14 cellular contexts compared by ENCODE assay signal in the genomic region with DNA sequence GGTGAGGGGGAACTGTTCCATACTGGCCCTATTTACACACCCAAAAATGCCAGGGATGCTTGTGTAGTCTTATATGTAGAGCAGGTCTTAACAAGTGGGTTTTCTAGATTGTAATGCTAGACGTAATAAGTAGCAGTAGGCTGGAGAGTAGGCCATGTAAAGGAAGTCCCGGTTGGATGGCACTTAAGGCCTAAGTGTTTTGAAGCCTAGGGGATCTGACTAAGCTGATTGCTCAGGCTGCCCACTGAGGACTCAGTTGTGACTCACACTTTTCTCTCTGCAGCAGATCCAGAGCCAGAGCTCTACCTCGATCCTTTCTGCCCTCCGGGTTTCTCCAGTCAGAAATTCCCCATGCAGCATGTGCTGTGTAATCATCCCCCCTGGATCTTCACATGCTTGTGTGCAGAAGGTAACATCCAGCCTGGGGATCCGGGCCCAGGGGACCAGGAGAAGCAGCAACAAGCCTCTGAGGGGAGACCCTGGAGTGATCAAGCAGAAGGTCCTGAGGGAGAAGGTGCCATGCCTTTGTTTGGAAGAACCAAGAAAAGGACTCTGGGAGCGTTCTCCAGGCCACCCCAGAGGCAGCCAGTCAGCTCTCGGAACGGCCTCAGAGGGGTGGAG. TPM values are rescaled to one million over a fixed set of nuclear protein-coding genes. Genes with fewer than 3 reads are reported as not detected.
DNase-seq lines count a peak whose midpoint lies in the region; ATAC-seq, FAIRE-seq and TF ChIP-seq lines count a peak whose summit lies in the region.
"Had no signal": no experiment of that assay in that cellular context is flagged by ENCODE, and none has a peak within 500 bp of the region (broad histone marks: within the 10 kb centered on the region; RNA-seq: fewer than 3 reads in every experiment).

No MANE protein-coding gene starts in this region.

- peak overlapping the region; percentile 90 for H3K4me2 ChIP-seq in keratinocyte (ENCODE audit: control insufficient read depth, extremely low read depth, insufficient read depth, low read depth, low read length)

- H3K27me3 ChIP-seq in AG04450 (ENCODE audit: control insufficient read depth, insufficient read depth, low read length) (no peaks in the 10 kb centered on the region), keratinocyte (ENCODE audit: control insufficient read depth, extremely low read depth, insufficient read depth, low read length) (no peaks in the 10 kb centered on the region)

- no peak for ATAC-seq in activated CD8-positive, alpha-beta T cell treated with anti-CD3 and anti-CD28 coated beads for 36 hours
- ATAC-seq in HG03108 (IDR thresholded peaks at IDR 0.05; ENCODE audit: unreplicated experiment) = no peak
- no peak for ATAC-seq in GM21737 (IDR thresholded peaks at IDR 0.05; ENCODE audit: unreplicated experiment)

- peak; percentile 8 for DNase-seq in AG04450 (ENCODE audit: low read depth, low spot score)
- DNase-seq in HTR-8/SVneo (ENCODE audit: insufficient read length, low spot score) = peak; percentile 13
- DNase-seq in astrocyte of the spinal cord (ENCODE audit: low read depth, low spot score) = peak; percentile 69
- peak; percentile 96 for DNase-seq in keratinocyte (ENCODE audit: low read depth, low spot score)
- DNase-seq in stimulated activated CD4-positive, alpha-beta T cell treated with anti-CD3 and anti-CD28 coated beads, Interleukin-1b, Interleukin-23, amount 100 ng/mL, for 48 hours = no peak
- no peak for DNase-seq in activated CD8-positive, alpha-beta T cell treated with anti-CD3 and anti-CD28 coated beads for 36 hours
- DNase-seq: activated naive CD4-positive, alpha-beta T cell treated with anti-CD3 and anti-CD28 coated beads, Interleukin-2, amount 50 U/mL, for 16 hours; MM.1S; NCI-H345 had no signal

- H3K27ac ChIP-seq in AG04450 (ENCODE audit: low read depth, low read length) (peak overlapping the region; percentile 12), keratinocyte (ENCODE audit: control insufficient read depth, insufficient read depth, low read length) (peak overlapping the region; percentile 93)
- H3K27ac ChIP-seq: C4-2B, parathyroid adenoma had no signal

- no peaks in the 10 kb centered on the region for H3K4me1 Mint-ChIP-seq in activated CD8-positive, alpha-beta T cell treated with anti-CD3 and anti-CD28 coated beads for 36 hours (ENCODE audit: low read depth)
- H3K4me1 Mint-ChIP-seq: mesothelial cell of epicardium had no signal

- no peaks in the 10 kb centered on the region for H3K9me3 Mint-ChIP-seq in activated CD8-positive, alpha-beta T cell treated with anti-CD3 and anti-CD28 coated beads for 36 hours
- H3K9me3 Mint-ChIP-seq: mesothelial cell of epicardium had no signal

- in situ Hi-C loops in astrocyte of the spinal cord (cut with HindIII; ENCODE audit: low sequenced_read_pairs) = no loop called here

- peaks cover 47% of the 10 kb centered on the region for H3K4me1 ChIP-seq in keratinocyte (ENCODE audit: control insufficient read depth, extremely low read depth, insufficient read depth, low read length)

- peak overlapping the region; percentile 68 for H3K9ac ChIP-seq in keratinocyte (ENCODE audit: control insufficient read depth, extremely low read depth, insufficient read depth, low read length)
- H3K9ac ChIP-seq: parathyroid adenoma had no signal

- H3K79me2 ChIP-seq in keratinocyte (ENCODE audit: control insufficient read depth, insufficient read depth, low read length) = peaks cover 3% of the 10 kb centered on the region
- H3K79me2 ChIP-seq: parathyroid adenoma had no signal

- POLR2A ChIA-PET in AG04450 (lab: Yijun Ruan, JAX) = no interaction called here
- POLR2A ChIA-PET in activated CD8-positive, alpha-beta T cell treated with anti-CD3 and anti-CD28 coated beads for 36 hours (lab: Charles Lee) = no interaction called here

- H2AFZ ChIP-seq in keratinocyte (ENCODE audit: control insufficient read depth, low read length) = peak overlapping the region; percentile 76
- H2AFZ ChIP-seq: parathyroid adenoma had no signal

- intact Hi-C loops in activated CD8-positive, alpha-beta T cell treated with anti-CD3 and anti-CD28 coated beads for 36 hours (cut with micrococcal nuclease) = no loop called here

- H4K20me1 ChIP-seq in keratinocyte (ENCODE audit: control insufficient read depth, extremely low read depth, insufficient read depth, low read length) = no peaks in the 10 kb centered on the region

- no peaks in the 10 kb centered on the region for H3K9me1 ChIP-seq in keratinocyte (ENCODE audit: control insufficient read depth, extremely low read depth, insufficient read depth, low read length)

- TF ChIP-seq CTCF in AG04450 (IDR thresholded peaks at IDR 0.05; ENCODE audit: low read depth, low read length) (no peak), astrocyte of the spinal cord (IDR thresholded peaks at IDR 0.05; ENCODE audit: low read depth, low read length) (no peak), keratinocyte (optimal IDR thresholded peaks at IDR 0.05 in 1 of 3, IDR thresholded peaks at IDR 0.05 in 1 of 3, conservative IDR thresholded peaks at IDR 0.05 in 1 of 3; ENCODE audit: extremely low read depth in 1 of 3, insufficient read depth in 2 of 3, low read length in 3 of 3) (no peak)
- no peak for TF ChIP-seq CTCF in activated CD8-positive, alpha-beta T cell treated with anti-CD3 and anti-CD28 coated beads for 36 hours (IDR thresholded peaks at IDR 0.05)

- no peaks in the 10 kb centered on the region for H3K27me3 Mint-ChIP-seq in activated CD8-positive, alpha-beta T cell treated with anti-CD3 and anti-CD28 coated beads for 36 hours

- FAIRE-seq in HTR-8/SVneo (lab: Jason Lieb, UNC) (no peak), keratinocyte (lab: Jason Lieb, UNC) (peak; percentile 100)

- no peaks in the 10 kb centered on the region for H3K9me3 ChIP-seq in AG04450 (ENCODE audit: control insufficient read depth, insufficient read depth, low read length)
- H3K9me3 ChIP-seq in keratinocyte (ENCODE audit: control insufficient read depth, low read depth, low read length) = peaks cover 5% of the 10 kb centered on the region

- no peak overlapping the region for H3K4me3 ChIP-seq in AG04450 (ENCODE audit: low read depth, low read length)
- H3K4me3 ChIP-seq in astrocyte of the spinal cord (ENCODE audit: low read depth, low read length) = no peak overlapping the region
- H3K4me3 ChIP-seq in keratinocyte (ENCODE audit: control insufficient read depth in 2 of 3, extremely low read depth in 1 of 3, insufficient read depth in 2 of 3, low read depth in 1 of 3, low read length in 3 of 3) = peak overlapping the region in 2 of 3 experiments; percentile 50 to 57

- H3K36me3 Mint-ChIP-seq in activated CD8-positive, alpha-beta T cell treated with anti-CD3 and anti-CD28 coated beads for 36 hours (ENCODE audit: low read depth) = peaks cover 33% of the 10 kb centered on the region

- CTCF ChIA-PET in AG04450 (lab: Charles Lee) = interaction anchor here (0.6 kb wide), 1 partner anchor 243 kb away, joined by 5 read pairs; no protein-coding TSS in a partner anchor
- CTCF ChIA-PET in activated CD8-positive, alpha-beta T cell treated with anti-CD3 and anti-CD28 coated beads for 36 hours (lab: Charles Lee) = no interaction called here

- dilution Hi-C loops in keratinocyte (cut with MboI; ENCODE audit: extremely low pct_ligation_motif_present, low sequenced_read_pairs) = no loop called here

- no peak overlapping the region for H3K4me3 Mint-ChIP-seq in activated CD8-positive, alpha-beta T cell treated with anti-CD3 and anti-CD28 coated beads for 36 hours
- H3K4me3 Mint-ChIP-seq: mesothelial cell of epicardium had no signal

- H3K27ac Mint-ChIP-seq in activated CD8-positive, alpha-beta T cell treated with anti-CD3 and anti-CD28 coated beads for 36 hours = no peak overlapping the region
- H3K27ac Mint-ChIP-seq: mesothelial cell of epicardium had no signal

- H3K36me3 ChIP-seq in keratinocyte (ENCODE audit: control insufficient read depth in 2 of 2, extremely low read depth in 1 of 2, insufficient read depth in 2 of 2, low read length in 2 of 2) = peaks cover 16 to 24% of the 10 kb centered on the region in 2 experiments

RNA-seq across cellular contexts. Expression of gene ZNF133, which starts 26.6 kb away (rescaled TPM):
- 13.3 and 15.0 TPM in 2 replicates for polyA plus RNA-seq in AG04450 (2011; rRNA removed)
- 25.7 and 32.0 TPM in 2 replicates for polyA minus RNA-seq in AG04450 (2011; rRNA and poly(A)+ RNA removed)
- polyA plus RNA-seq in keratinocyte = 10.9 to 25.0 TPM (median 15.8 TPM) in 3 replicates
- 7.8 TPM for polyA plus RNA-seq in keratinocyte (2011; ENCODE audit: low read depth)
- polyA plus RNA-seq in keratinocyte (2011; cell fraction: cytosol; rRNA removed) = 10.5 and 11.4 TPM in 2 replicates
- 50.5 and 57.1 TPM in 2 replicates for polyA plus RNA-seq in keratinocyte (2011; cell fraction: nucleus; rRNA removed)
- polyA plus RNA-seq in keratinocyte (2012; ENCODE audit: low replicate concordance) = 10.9 and 19.2 TPM in 2 replicates
- 14.2 to 33.4 TPM (median 30.8 TPM) in 3 replicates for polyA minus RNA-seq in keratinocyte
- 13.0 TPM for polyA minus RNA-seq in keratinocyte (2011; cell fraction: cytosol; rRNA and poly(A)+ RNA removed)
- 18.5 and 22.6 TPM in 2 replicates for polyA minus RNA-seq in keratinocyte (2011; cell fraction: nucleus; rRNA and poly(A)+ RNA removed)
- total RNA-seq in activated CD8-positive, alpha-beta T cell treated with anti-CD3 and anti-CD28 coated beads for 36 hours = 1 to 10 TPM; 8.0 TPM

Comparison
In these comparisons a context has a peak if more than half of its experiments do, and no peak if none do; other contexts are left out.
1. DNase-seq: peak in AG04450 (single experiment), HTR-8/SVneo (single experiment), astrocyte of the spinal cord (single experiment) and keratinocyte (single experiment); none in stimulated activated CD4-positive, alpha-beta T cell treated with anti-CD3 and anti-CD28 coated beads, Interleukin-1b, Interleukin-23, amount 100 ng/mL, for 48 hours (single experiment) and activated CD8-positive, alpha-beta T cell treated with anti-CD3 and anti-CD28 coated beads for 36 hours (single experiment).
2. H3K4me3 ChIP-seq: peak in keratinocyte (2 of 3); none in AG04450 (single experiment) and astrocyte of the spinal cord (single experiment).